Comparison of ENCODE assay signal across 11 cellular contexts in the genomic region with DNA sequence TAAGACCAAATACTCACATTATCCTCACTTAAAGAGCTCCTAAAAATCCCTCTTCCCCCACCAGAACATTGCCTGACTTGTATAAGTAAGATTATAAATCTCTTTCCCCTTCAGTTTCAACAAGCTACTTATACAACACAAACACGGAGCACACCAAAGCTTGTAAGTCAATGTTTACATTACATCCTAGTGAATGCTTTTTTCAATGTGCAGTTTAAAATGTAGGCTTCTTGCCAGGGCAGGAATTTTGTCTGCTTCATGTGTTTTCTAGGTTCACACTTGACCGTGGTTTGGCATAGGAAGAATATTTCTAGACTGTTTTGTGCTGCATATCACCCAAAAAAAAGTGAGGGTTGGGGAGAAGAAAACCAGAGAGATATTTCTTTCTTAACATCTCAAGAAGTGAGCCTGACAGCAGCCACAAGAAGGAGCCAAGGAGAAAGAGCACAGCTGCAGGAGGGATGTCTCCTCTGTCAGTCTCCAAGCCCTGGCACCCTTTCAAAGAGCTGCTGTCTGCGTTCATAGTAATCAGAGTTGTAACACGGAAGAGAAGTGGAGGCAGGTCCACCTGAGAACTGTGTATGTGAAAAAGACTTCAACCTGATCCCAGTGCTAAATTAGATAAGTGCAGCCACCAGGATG.
A peak's percentile ranks its signal among the peaks of the same experiment; 100 is the strongest.
DNase-seq lines count a peak whose midpoint lies in the region; TF ChIP-seq lines count a peak whose summit lies in the region.
"Had no signal": no experiment of that assay in that cellular context is flagged by ENCODE, and none has a peak within 500 bp of the region (broad histone marks: within the 10 kb centered on the region; RNA-seq: fewer than 3 reads in every experiment).

No MANE protein-coding gene starts in this region.

- no peaks in the 10 kb centered on the region for H3K36me3 ChIP-seq in mesendoderm (ENCODE audit: control insufficient read depth, insufficient read depth, low read length)

- H2BK5ac ChIP-seq in mesendoderm (ENCODE audit: low read length): no peak overlapping the region

- no peak overlapping the region for H4K8ac ChIP-seq in mesendoderm (ENCODE audit: low read depth, low read length)

- H4K5ac ChIP-seq in mesendoderm (ENCODE audit: low read length): no peak overlapping the region

- H3K56ac ChIP-seq in mesendoderm (ENCODE audit: low read length): no peak overlapping the region

- H3K18ac ChIP-seq in mesendoderm (ENCODE audit: low read length): no peak overlapping the region

- no peaks in the 10 kb centered on the region for H3K27me3 ChIP-seq in mesendoderm (ENCODE audit: insufficient read depth, low read length, poor library complexity)

- no peak overlapping the region for H3K4me2 ChIP-seq in mesendoderm (ENCODE audit: low read length)

- H3K9ac ChIP-seq in mesendoderm (ENCODE audit: low read length): no peak overlapping the region

- no peaks in the 10 kb centered on the region for H3K4me1 ChIP-seq in mesendoderm (ENCODE audit: control insufficient read depth, low read depth, low read length)

- H3K79me2 ChIP-seq in mesendoderm (ENCODE audit: control insufficient read depth, insufficient read depth, low read length): no peaks in the 10 kb centered on the region

- TF ChIP-seq CTCF in GM10266 (IDR thresholded peaks at IDR 0.05; ENCODE audit: control insufficient read depth, insufficient read depth, low read depth, missing control alignments): no peak

- H3K4ac ChIP-seq in mesendoderm (ENCODE audit: low read depth, low read length): no peak overlapping the region

- H2AK5ac ChIP-seq in mesendoderm (ENCODE audit: low read length): no peak overlapping the region

- WGBS in mesendoderm (ENCODE audit: extremely low coverage, insufficient coverage, low lambda C conversion rate): no CpG with 5 or more reads among the region's 4 CpGs

- H3K23ac ChIP-seq in mesendoderm (ENCODE audit: low read length): no peak overlapping the region

- no peak overlapping the region for H3K4me3 ChIP-seq in mesendoderm (ENCODE audit: low read length)

- DNase-seq in COR-L47 (lab: John Stamatoyannopoulos, UW) (peak; percentile 72), HT-29 (ENCODE audit: low spot score) (peak; percentile 65), SK-N-DZ (ENCODE audit: low spot score) (peak; percentile 22), mesendoderm (peak; percentile 10), GM10266 (ENCODE audit: extremely low spot score) (no peak), foreskin melanocyte (no peak), dedifferentiated amniotic fluid mesenchymal stem cell (ENCODE audit: extremely low spot score) (no peak), islet precursor cell (no peak)
- DNase-seq: KG1; stimulated activated CD4-positive, alpha-beta T cell treated with anti-CD3 and anti-CD28 coated beads, Interleukin-4, amount 100 ng/mL, for 4 hours had no signal

- H3K27ac ChIP-seq in mesendoderm (ENCODE audit: low read depth, low read length): no peak overlapping the region
- H3K27ac ChIP-seq: epithelial cell of prostate had no signal

- H3K79me1 ChIP-seq in mesendoderm (ENCODE audit: low read length): no peaks in the 10 kb centered on the region

- H2BK15ac ChIP-seq in mesendoderm (replicated peaks; ENCODE audit: low read depth): no peak overlapping the region

- no peak overlapping the region for H2BK120ac ChIP-seq in mesendoderm (ENCODE audit: low read depth, low read length)

Comparison
In these comparisons a context has a peak if more than half of its experiments do, and no peak if none do; other contexts are left out.
1. DNase-seq: peak in COR-L47 (single experiment), HT-29 (single experiment), SK-N-DZ (single experiment) and mesendoderm (single experiment); none in GM10266 (single experiment), foreskin melanocyte (single experiment), dedifferentiated amniotic fluid mesenchymal stem cell (single experiment) and islet precursor cell (single experiment).